ENCODE assay signal across 8 cellular contexts in the genomic region with DNA sequence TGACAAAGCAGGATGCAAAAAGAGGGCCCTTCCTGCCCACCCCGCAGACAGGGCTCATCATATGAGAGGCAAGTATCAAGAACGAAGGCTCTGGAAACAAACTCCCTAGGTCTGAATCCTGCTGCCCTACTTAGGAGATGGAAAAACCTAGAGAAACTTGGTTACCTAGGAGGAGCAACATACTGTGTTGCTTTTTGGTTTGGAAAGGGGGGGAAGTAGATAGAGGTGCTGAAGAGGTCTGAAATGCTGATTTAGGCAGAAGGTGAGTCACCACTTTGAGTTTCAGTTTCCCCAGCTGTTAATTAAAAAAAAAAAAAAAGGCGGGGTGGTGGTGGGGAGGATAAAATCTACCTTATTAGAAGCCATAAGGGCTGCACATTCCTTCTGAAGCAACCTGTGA. TPM values are rescaled to one million over a fixed set of nuclear protein-coding genes. Genes with fewer than 3 reads are reported as not detected.
DNase-seq lines count a peak whose midpoint lies in the region; ATAC-seq and TF ChIP-seq lines count a peak whose summit lies in the region.

No MANE protein-coding gene starts in this region.

- H3K4me3 ChIP-seq in iPS-18c (ENCODE audit: insufficient read depth, low read depth, low read length) (peak overlapping the region; percentile 86), thyroid gland (replicated peaks in 1 of 3) (peak overlapping the region in 1 of 3 donors; percentile 94)

- DNase-seq in SIG-M5 treated with dmso at 0.1 percent for 504 hours (lab: John Stamatoyannopoulos, UW; ENCODE audit: unreplicated experiment) (peak; percentile 35), SIG-M5 (lab: John Stamatoyannopoulos, UW) (no peak), WTC11 (ENCODE audit: low spot score) (no peak), thyroid gland (no peak), Kasumi-1 (lab: John Stamatoyannopoulos, UW) (no peak), NCI-H1048 (lab: John Stamatoyannopoulos, UW) (no peak)

- no peaks in the 10 kb centered on the region for H3K27me3 ChIP-seq in thyroid gland

- peaks cover 43 to 52% of the 10 kb centered on the region in 2 donors for H3K4me1 ChIP-seq in thyroid gland

- no peak for TF ChIP-seq POLR2A in thyroid gland (IDR thresholded peaks at IDR 0.05)

- H3K27ac Mint-ChIP-seq in WTC11: peak overlapping the region; percentile 86

- peaks cover 2% of the 10 kb centered on the region; the same call in 1 of the 2 replicates for H3K36me3 Mint-ChIP-seq in WTC11

- intact Hi-C loops in thyroid gland (cut with DNase I): no loop called here

- peak overlapping the region; percentile 56 to 95 (median 85) for H3K27ac ChIP-seq in thyroid gland

- no peak overlapping the region for H3K4me3 Mint-ChIP-seq in WTC11

- POLR2A ChIA-PET in WTC11 (lab: Charles Lee): no interaction called here

- H3K9me3 ChIP-seq in iPS-18c (ENCODE audit: control insufficient read depth, insufficient read depth, low read length) (no peaks in the 10 kb centered on the region), thyroid gland (no peaks in the 10 kb centered on the region)

- 61 to 68% methylated on average over 3 of the region's 3 CpGs for WGBS in thyroid gland, 2 donors

- peaks cover 45% of the 10 kb centered on the region for H3K4me1 Mint-ChIP-seq in WTC11

- CTCF ChIA-PET in WTC11 (lab: Charles Lee): interaction anchor here (1.0 to 3.2 kb wide), 3 partner anchors 12 to 22 kb away, joined by 3 to 22 read pairs (median 3); no protein-coding TSS in a partner anchor

- peak; percentile 33 for ATAC-seq in HG02943 (IDR thresholded peaks at IDR 0.05; ENCODE audit: low read depth, unreplicated experiment)
- ATAC-seq in WTC11: no peak

- TF ChIP-seq CTCF in WTC11 (IDR thresholded peaks at IDR 0.05) (no peak), thyroid gland (IDR thresholded peaks at IDR 0.05) (no peak)

- no peaks in the 10 kb centered on the region for H3K27me3 Mint-ChIP-seq in WTC11 (ENCODE audit: low read depth)

- no peaks in the 10 kb centered on the region for H3K36me3 ChIP-seq in thyroid gland

- H3K9me3 Mint-ChIP-seq in WTC11: no peaks in the 10 kb centered on the region

TF ChIP-seq in WTC11, 78 proteins besides CTCF, POLR2A, EP300 and RAD21:
- TF ChIP-seq, protein P1, sequence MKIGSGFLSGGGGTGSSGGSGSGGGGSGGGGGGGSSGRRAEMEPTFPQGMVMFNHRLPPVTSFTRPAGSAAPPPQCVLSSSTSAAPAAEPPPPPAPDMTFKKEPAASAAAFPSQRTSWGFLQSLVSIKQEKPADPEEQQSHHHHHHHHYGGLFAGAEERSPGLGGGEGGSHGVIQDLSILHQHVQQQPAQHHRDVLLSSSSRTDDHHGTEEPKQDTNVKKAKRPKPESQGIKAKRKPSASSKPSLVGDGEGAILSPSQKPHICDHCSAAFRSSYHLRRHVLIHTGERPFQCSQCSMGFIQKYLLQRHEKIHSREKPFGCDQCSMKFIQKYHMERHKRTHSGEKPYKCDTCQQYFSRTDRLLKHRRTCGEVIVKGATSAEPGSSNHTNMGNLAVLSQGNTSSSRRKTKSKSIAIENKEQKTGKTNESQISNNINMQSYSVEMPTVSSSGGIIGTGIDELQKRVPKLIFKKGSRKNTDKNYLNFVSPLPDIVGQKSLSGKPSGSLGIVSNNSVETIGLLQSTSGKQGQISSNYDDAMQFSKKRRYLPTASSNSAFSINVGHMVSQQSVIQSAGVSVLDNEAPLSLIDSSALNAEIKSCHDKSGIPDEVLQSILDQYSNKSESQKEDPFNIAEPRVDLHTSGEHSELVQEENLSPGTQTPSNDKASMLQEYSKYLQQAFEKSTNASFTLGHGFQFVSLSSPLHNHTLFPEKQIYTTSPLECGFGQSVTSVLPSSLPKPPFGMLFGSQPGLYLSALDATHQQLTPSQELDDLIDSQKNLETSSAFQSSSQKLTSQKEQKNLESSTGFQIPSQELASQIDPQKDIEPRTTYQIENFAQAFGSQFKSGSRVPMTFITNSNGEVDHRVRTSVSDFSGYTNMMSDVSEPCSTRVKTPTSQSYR (CRISPR knock-in tag; IDR thresholded peaks at IDR 0.05): no peak
- TF ChIP-seq, protein P2, sequence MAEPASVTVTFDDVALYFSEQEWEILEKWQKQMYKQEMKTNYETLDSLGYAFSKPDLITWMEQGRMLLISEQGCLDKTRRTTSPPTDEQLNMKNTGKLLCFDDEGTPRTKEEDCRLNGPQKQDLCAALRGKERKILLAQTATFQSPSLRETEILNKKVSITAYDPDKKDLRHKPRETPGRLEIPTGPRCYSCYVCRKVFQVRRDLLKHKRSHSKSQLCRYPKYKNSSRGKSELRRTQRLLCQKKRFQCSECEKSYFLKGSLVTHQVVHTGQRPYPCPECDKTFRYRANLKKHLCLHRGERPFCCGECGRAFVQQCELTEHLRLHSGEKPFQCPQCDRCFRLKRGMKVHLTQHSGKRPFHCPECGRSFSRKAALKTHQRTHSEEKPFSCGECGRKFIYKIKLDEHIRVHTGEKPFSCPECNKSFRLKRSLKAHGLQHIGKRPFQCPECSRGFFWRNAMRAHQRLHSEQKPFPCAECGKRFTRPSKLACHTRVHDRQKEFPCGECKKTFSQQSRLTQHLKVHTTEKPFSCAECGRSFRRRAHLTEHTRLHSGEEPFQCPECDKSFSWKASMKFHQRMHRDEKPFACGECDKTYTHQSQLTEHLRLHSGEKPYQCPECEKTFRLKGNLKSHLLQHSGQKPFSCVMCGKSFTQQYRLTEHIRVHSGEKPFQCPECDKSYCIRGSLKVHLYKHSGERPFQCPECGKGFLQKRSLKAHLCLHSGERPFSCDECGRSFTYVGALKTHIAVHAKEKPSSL (CRISPR knock-in tag; conservative IDR thresholded peaks at IDR 0.05): no peak
- TF ChIP-seq, protein P3, sequence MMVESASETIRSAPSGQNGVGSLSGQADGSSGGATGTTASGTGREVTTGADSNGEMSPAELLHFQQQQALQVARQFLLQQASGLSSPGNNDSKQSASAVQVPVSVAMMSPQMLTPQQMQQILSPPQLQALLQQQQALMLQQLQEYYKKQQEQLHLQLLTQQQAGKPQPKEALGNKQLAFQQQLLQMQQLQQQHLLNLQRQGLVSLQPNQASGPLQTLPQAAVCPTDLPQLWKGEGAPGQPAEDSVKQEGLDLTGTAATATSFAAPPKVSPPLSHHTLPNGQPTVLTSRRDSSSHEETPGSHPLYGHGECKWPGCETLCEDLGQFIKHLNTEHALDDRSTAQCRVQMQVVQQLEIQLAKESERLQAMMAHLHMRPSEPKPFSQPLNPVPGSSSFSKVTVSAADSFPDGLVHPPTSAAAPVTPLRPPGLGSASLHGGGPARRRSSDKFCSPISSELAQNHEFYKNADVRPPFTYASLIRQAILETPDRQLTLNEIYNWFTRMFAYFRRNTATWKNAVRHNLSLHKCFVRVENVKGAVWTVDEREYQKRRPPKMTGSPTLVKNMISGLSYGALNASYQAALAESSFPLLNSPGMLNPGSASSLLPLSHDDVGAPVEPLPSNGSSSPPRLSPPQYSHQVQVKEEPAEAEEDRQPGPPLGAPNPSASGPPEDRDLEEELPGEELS (CRISPR knock-in tag; IDR thresholded peaks at IDR 0.05): no peak
- TF ChIP-seq, protein P4, sequence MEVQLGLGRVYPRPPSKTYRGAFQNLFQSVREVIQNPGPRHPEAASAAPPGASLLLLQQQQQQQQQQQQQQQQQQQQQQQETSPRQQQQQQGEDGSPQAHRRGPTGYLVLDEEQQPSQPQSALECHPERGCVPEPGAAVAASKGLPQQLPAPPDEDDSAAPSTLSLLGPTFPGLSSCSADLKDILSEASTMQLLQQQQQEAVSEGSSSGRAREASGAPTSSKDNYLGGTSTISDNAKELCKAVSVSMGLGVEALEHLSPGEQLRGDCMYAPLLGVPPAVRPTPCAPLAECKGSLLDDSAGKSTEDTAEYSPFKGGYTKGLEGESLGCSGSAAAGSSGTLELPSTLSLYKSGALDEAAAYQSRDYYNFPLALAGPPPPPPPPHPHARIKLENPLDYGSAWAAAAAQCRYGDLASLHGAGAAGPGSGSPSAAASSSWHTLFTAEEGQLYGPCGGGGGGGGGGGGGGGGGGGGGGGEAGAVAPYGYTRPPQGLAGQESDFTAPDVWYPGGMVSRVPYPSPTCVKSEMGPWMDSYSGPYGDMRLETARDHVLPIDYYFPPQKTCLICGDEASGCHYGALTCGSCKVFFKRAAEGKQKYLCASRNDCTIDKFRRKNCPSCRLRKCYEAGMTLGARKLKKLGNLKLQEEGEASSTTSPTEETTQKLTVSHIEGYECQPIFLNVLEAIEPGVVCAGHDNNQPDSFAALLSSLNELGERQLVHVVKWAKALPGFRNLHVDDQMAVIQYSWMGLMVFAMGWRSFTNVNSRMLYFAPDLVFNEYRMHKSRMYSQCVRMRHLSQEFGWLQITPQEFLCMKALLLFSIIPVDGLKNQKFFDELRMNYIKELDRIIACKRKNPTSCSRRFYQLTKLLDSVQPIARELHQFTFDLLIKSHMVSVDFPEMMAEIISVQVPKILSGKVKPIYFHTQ (CRISPR knock-in tag; IDR thresholded peaks at IDR 0.05): no peak
- TF ChIP-seq NR1H2 (CRISPR knock-in tag; IDR thresholded peaks at IDR 0.05): no peak

RNA-seq across cellular contexts. Expression of a gene that starts 1.5 kb away (rescaled TPM):
- 25.6 to 33.5 TPM (median 29.3 TPM) in 3 replicates for total RNA-seq in WTC11 (2021)
- total RNA-seq in thyroid gland: 10 to 100 TPM; 26.1 to 47.0 (median 36.3) TPM
